ENCODE assay signal across 1 cellular context in genomic region chr7:139232377-139232717, GRCh38.
TF ChIP-seq lines count a peak whose summit lies in the region.

No MANE protein-coding gene starts in this region.

TF ChIP-seq in GM12878, 131 proteins besides CTCF, POLR2A, EP300 and RAD21 (continued from another document):
- TF ChIP-seq PAX5 (IDR thresholded peaks at IDR 0.05; ENCODE audit: borderline replicate concordance, low read depth, low read length) (no peak), GABPA (IDR thresholded peaks at IDR 0.05; ENCODE audit: low read depth) (no peak), E2F8 (IDR thresholded peaks at IDR 0.05; ENCODE audit: low read depth, partially characterized antibody) (no peak), SIN3A (IDR thresholded peaks at IDR 0.05; ENCODE audit: low read depth, low read length) (no peak), ZBTB4 (CRISPR knock-in tag; IDR thresholded peaks at IDR 0.05) (no peak), HCFC1 (IDR thresholded peaks at IDR 0.05; ENCODE audit: low read length) (no peak), BMI1 (IDR thresholded peaks at IDR 0.05; ENCODE audit: borderline replicate concordance) (no peak), RELA (IDR thresholded peaks at IDR 0.05; ENCODE audit: borderline replicate concordance, partially characterized antibody) (no peak), RCOR1 (conservative IDR thresholded peaks at IDR 0.05; ENCODE audit: low read depth, low read length) (no peak)
TF ChIP-seq in GM12878: peak in this region for 0.
